2 cellular contexts compared by ENCODE assay signal in genomic region chr6:134764741-134765140, GRCh38.
TF ChIP-seq lines count a peak whose summit lies in the region.

No MANE protein-coding gene starts in this region.

TF ChIP-seq in SK-N-SH treated with all-trans-retinoic acid at 6 μM for 48 hours, 23 proteins besides CTCF, POLR2A, EP300 and RAD21 (continued from another document):
- no peak for TF ChIP-seq TSHZ2 (CRISPR knock-in tag; IDR thresholded peaks at IDR 0.05)
- no peak for TF ChIP-seq ESRRG (CRISPR knock-in tag; IDR thresholded peaks at IDR 0.05)
- TF ChIP-seq CSRNP3 (CRISPR knock-in tag; IDR thresholded peaks at IDR 0.05) = no peak

TF ChIP-seq in SK-N-SH, 30 proteins besides CTCF, POLR2A, EP300 and RAD21 (continued from another document):
- TF ChIP-seq PBX3 (IDR thresholded peaks at IDR 0.05) (no peak), POLR2AphosphoS5 (IDR thresholded peaks at IDR 0.05; ENCODE audit: low read depth, low read length) (no peak), JUND (IDR thresholded peaks at IDR 0.05) (no peak), NRF1 (IDR thresholded peaks at IDR 0.05; ENCODE audit: low read depth, low read length) (no peak), CHD2 (IDR thresholded peaks at IDR 0.05; ENCODE audit: low read length, partially characterized antibody) (no peak), USF2 (IDR thresholded peaks at IDR 0.05; ENCODE audit: borderline replicate concordance, low read depth, low read length) (no peak), TEAD4 (IDR thresholded peaks at IDR 0.05; ENCODE audit: borderline replicate concordance, insufficient read depth) (no peak), NFIC (IDR thresholded peaks at IDR 0.05; ENCODE audit: borderline replicate concordance) (no peak)
TF ChIP-seq in SK-N-SH: peak in this region for 0.
